ENCODE assay signal across 19 cellular contexts in genomic region chr20:59668926-59669325, GRCh38.
DNase-seq lines count a peak whose midpoint lies in the region; ATAC-seq, FAIRE-seq and TF ChIP-seq lines count a peak whose summit lies in the region.
"Had no signal": no experiment of that assay in that cellular context is flagged by ENCODE, and none has a peak within 500 bp of the region (broad histone marks: within the 10 kb centered on the region; RNA-seq: fewer than 3 reads in every experiment).

No MANE protein-coding gene starts in this region.

- H3K36me3 Mint-ChIP-seq in activated CD8-positive, alpha-beta T cell treated with anti-CD3 and anti-CD28 coated beads for 36 hours (ENCODE audit: low read depth), result no peaks in the 10 kb centered on the region
- H3K36me3 Mint-ChIP-seq: CD8-positive, alpha-beta T cell; IgD-negative memory B cell had no signal

- DNase-seq in HepG2 (ENCODE audit: low spot score) (no peak), right lobe of liver (no peak), coronary artery (ENCODE audit: low spot score) (peak; percentile 16), left lobe of liver (ENCODE audit: low spot score) (peak; percentile 6), ACHN (no peak)
- no peak for DNase-seq in activated CD8-positive, alpha-beta T cell treated with anti-CD3 and anti-CD28 coated beads for 36 hours
- DNase-seq: AML-193; CD8-positive, alpha-beta T cell; COR-L47; DMS 273 treated with DMSO at 0.1 percent for 48 hours; DMS53; DND-41; EL; H9 had no signal

- H3K27ac ChIP-seq in HepG2 (ENCODE audit: extremely low read length, insufficient read depth, low read length), result no peak overlapping the region
- H3K27ac ChIP-seq in right lobe of liver, result no peak overlapping the region
- H3K27ac ChIP-seq in coronary artery, result no peak overlapping the region

- no peak for TF ChIP-seq EP300 in HepG2 (IDR thresholded peaks at IDR 0.05; ENCODE audit: low read depth in 2 of 2, low read length in 2 of 2)
- no peak for TF ChIP-seq EP300 in HepG2 (CRISPR knock-in tag; IDR thresholded peaks at IDR 0.05; ENCODE audit: borderline replicate concordance)

- no TSS peak for BruUV-seq in HepG2 (replicated peaks; lab: Mats Ljungman, UMichigan)

- POLR2A ChIA-PET in HepG2 (lab: Yijun Ruan, JAX), result no interaction called here
- POLR2A ChIA-PET in activated CD8-positive, alpha-beta T cell treated with anti-CD3 and anti-CD28 coated beads for 36 hours (lab: Charles Lee), result no interaction called here

- no peak overlapping the region for H2AFZ ChIP-seq in HepG2 (ENCODE audit: low read length)

- ATAC-seq in HepG2, result no peak
- ATAC-seq in right lobe of liver, result no peak
- ATAC-seq in left lobe of liver, result no peak
- no peak for ATAC-seq in GM21619 (IDR thresholded peaks at IDR 0.05; ENCODE audit: unreplicated experiment)
- no peak for ATAC-seq in activated CD8-positive, alpha-beta T cell treated with anti-CD3 and anti-CD28 coated beads for 36 hours
- ATAC-seq: CD8-positive, alpha-beta T cell; GM12878 had no signal

- no peak for TF ChIP-seq RAD21 in HepG2 (CRISPR knock-in tag; IDR thresholded peaks at IDR 0.05)

- H3K4me3 ChIP-seq in HepG2 (replicated peaks in 1 of 3; ENCODE audit: insufficient read depth in 1 of 3, low read depth in 2 of 3, low read length in 3 of 3) (no peak overlapping the region), right lobe of liver (no peak overlapping the region), coronary artery (no peak overlapping the region)
- H3K4me3 ChIP-seq: GM12878 had no signal

- H3K4me1 ChIP-seq in HepG2 (ENCODE audit: insufficient read depth, low read length) (no peaks in the 10 kb centered on the region), right lobe of liver (no peaks in the 10 kb centered on the region)

- no peak for TF ChIP-seq CTCF in HepG2 (CRISPR knock-in tag; IDR thresholded peaks at IDR 0.05)
- TF ChIP-seq CTCF in right lobe of liver (IDR thresholded peaks at IDR 0.05), result no peak
- no peak for TF ChIP-seq CTCF in coronary artery (IDR thresholded peaks at IDR 0.05)
- no peak for TF ChIP-seq CTCF in activated CD8-positive, alpha-beta T cell treated with anti-CD3 and anti-CD28 coated beads for 36 hours (IDR thresholded peaks at IDR 0.05)

- intact Hi-C loops in HepG2 (cut with micrococcal nuclease; ENCODE audit: unreplicated experiment), result no loop called here
- intact Hi-C loops in right lobe of liver (cut with DNase I), result no loop called here
- intact Hi-C loops in activated CD8-positive, alpha-beta T cell treated with anti-CD3 and anti-CD28 coated beads for 36 hours (cut with micrococcal nuclease), result no loop called here

- no peaks in the 10 kb centered on the region for H3K79me2 ChIP-seq in HepG2 (ENCODE audit: insufficient read depth, low read length)

- H3K4me3 Mint-ChIP-seq in activated CD8-positive, alpha-beta T cell treated with anti-CD3 and anti-CD28 coated beads for 36 hours, result no peak overlapping the region
- H3K4me3 Mint-ChIP-seq: CD8-positive, alpha-beta T cell; H9; IgD-negative memory B cell had no signal

- H3K27me3 ChIP-seq in HepG2 (ENCODE audit: control insufficient read depth in 1 of 2, insufficient read depth in 2 of 2, low read length in 2 of 2), result peaks cover 15 to 77% of the 10 kb centered on the region in 2 experiments; a peak in 4 of 5 replicates
- no peaks in the 10 kb centered on the region for H3K27me3 ChIP-seq in right lobe of liver

- peaks cover 3% of the 10 kb centered on the region for H3K27me3 Mint-ChIP-seq in activated CD8-positive, alpha-beta T cell treated with anti-CD3 and anti-CD28 coated beads for 36 hours

- no peak overlapping the region for H3K4me2 ChIP-seq in HepG2 (ENCODE audit: low read depth, low read length)

- no peaks in the 10 kb centered on the region for H3K9me3 Mint-ChIP-seq in activated CD8-positive, alpha-beta T cell treated with anti-CD3 and anti-CD28 coated beads for 36 hours
- H3K9me3 Mint-ChIP-seq: CD8-positive, alpha-beta T cell had no signal

- H4K20me1 ChIP-seq in HepG2 (ENCODE audit: insufficient read depth, low read length), result no peaks in the 10 kb centered on the region

- CTCF ChIA-PET in HepG2 (lab: Yijun Ruan, JAX; ENCODE audit: low intra/inter-chr PET ratio, low total read pairs), result no interaction called here
- CTCF ChIA-PET in activated CD8-positive, alpha-beta T cell treated with anti-CD3 and anti-CD28 coated beads for 36 hours (lab: Charles Lee), result no interaction called here

- FAIRE-seq in HepG2 (lab: Jason Lieb, UNC), result no peak
- FAIRE-seq: A204.1, GM12878, H1 had no signal

- H3K9ac ChIP-seq in HepG2 (ENCODE audit: insufficient read depth, low read depth, low read length), result no peak overlapping the region

- no peak overlapping the region for H3K27ac Mint-ChIP-seq in activated CD8-positive, alpha-beta T cell treated with anti-CD3 and anti-CD28 coated beads for 36 hours
- H3K27ac Mint-ChIP-seq: CD8-positive, alpha-beta T cell; H9; IgD-negative memory B cell had no signal

- H3K9me3 ChIP-seq in HepG2 (ENCODE audit: low read length) (no peaks in the 10 kb centered on the region), right lobe of liver (no peaks in the 10 kb centered on the region)

- 22% methylated on average over 4 of the region's 4 CpGs for WGBS in HepG2 (ENCODE audit: low lambda C conversion rate)
- 61% methylated on average over 4 of the region's 4 CpGs for WGBS in right lobe of liver (ENCODE audit: insufficient coverage, low coverage, low lambda C conversion rate, missing lambda C conversion rate)

- TF ChIP-seq POLR2A in HepG2 (IDR thresholded peaks at IDR 0.05; ENCODE audit: insufficient read depth in 1 of 2, low read depth in 2 of 2, low read length in 2 of 2), result no peak
- TF ChIP-seq POLR2A in right lobe of liver (IDR thresholded peaks at IDR 0.05), result no peak

- H3K4me1 Mint-ChIP-seq in activated CD8-positive, alpha-beta T cell treated with anti-CD3 and anti-CD28 coated beads for 36 hours (ENCODE audit: low read depth), result no peaks in the 10 kb centered on the region
- H3K4me1 Mint-ChIP-seq: H9, IgD-negative memory B cell had no signal

- H3K36me3 ChIP-seq in HepG2 (replicated peaks in 1 of 2; ENCODE audit: control insufficient read depth in 1 of 2, insufficient read depth in 2 of 2, low read length in 2 of 2) (no peaks in the 10 kb centered on the region), right lobe of liver (no peaks in the 10 kb centered on the region)

- in situ Hi-C loops in HepG2 (cut with HindIII; ENCODE audit: extremely low pct_ligation_motif_present, low pct_unique_long_range_greater_than_20kb) (no loop called here), ACHN (cut with HindIII; ENCODE audit: low pct_ligation_motif_present, low pct_unique_long_range_greater_than_20kb, low sequenced_read_pairs) (no loop called here)

TF ChIP-seq in HepG2, 621 proteins besides CTCF, POLR2A, EP300 and RAD21:
- TF ChIP-seq ZNF768 (CRISPR knock-in tag; IDR thresholded peaks at IDR 0.05) (peak; percentile 68; the same call in 1 of the 2 replicates), ZNF24 (IDR thresholded peaks at IDR 0.05) (no peak)

Comparison
In these comparisons a context has a peak if more than half of its experiments do, and no peak if none do; other contexts are left out.
1. DNase-seq: peak in coronary artery (single experiment) and left lobe of liver (single experiment); none in HepG2 (single experiment), right lobe of liver (0 of 3), activated CD8-positive, alpha-beta T cell treated with anti-CD3 and anti-CD28 coated beads for 36 hours (single experiment) and ACHN (single experiment).